Comparison of ENCODE assay signal across 1 cellular context in genomic region chr15:99590913-99591646, GRCh38.
TF ChIP-seq lines count a peak whose summit lies in the region.

No MANE protein-coding gene starts in this region.

TF ChIP-seq in SK-N-SH treated with all-trans-retinoic acid at 6 μM for 48 hours, 23 proteins besides CTCF, POLR2A, EP300 and RAD21 (continued from another document):
- TF ChIP-seq, protein P1, sequence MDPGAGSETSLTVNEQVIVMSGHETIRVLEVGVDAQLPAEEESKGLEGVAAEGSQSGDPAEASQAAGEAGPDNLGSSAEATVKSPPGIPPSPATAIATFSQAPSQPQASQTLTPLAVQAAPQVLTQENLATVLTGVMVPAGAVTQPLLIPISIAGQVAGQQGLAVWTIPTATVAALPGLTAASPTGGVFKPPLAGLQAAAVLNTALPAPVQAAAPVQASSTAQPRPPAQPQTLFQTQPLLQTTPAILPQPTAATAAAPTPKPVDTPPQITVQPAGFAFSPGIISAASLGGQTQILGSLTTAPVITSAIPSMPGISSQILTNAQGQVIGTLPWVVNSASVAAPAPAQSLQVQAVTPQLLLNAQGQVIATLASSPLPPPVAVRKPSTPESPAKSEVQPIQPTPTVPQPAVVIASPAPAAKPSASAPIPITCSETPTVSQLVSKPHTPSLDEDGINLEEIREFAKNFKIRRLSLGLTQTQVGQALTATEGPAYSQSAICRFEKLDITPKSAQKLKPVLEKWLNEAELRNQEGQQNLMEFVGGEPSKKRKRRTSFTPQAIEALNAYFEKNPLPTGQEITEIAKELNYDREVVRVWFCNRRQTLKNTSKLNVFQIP (CRISPR knock-in tag; IDR thresholded peaks at IDR 0.05; ENCODE audit: borderline replicate concordance, low read depth), result no peak
- TF ChIP-seq ZC3H10 (CRISPR knock-in tag; IDR thresholded peaks at IDR 0.05), result no peak
- TF ChIP-seq, protein P2, sequence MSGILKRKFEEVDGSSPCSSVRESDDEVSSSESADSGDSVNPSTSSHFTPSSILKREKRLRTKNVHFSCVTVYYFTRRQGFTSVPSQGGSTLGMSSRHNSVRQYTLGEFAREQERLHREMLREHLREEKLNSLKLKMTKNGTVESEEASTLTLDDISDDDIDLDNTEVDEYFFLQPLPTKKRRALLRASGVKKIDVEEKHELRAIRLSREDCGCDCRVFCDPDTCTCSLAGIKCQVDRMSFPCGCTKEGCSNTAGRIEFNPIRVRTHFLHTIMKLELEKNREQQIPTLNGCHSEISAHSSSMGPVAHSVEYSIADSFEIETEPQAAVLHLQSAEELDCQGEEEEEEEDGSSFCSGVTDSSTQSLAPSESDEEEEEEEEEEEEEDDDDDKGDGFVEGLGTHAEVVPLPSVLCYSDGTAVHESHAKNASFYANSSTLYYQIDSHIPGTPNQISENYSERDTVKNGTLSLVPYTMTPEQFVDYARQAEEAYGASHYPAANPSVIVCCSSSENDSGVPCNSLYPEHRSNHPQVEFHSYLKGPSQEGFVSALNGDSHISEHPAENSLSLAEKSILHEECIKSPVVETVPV (CRISPR knock-in tag; IDR thresholded peaks at IDR 0.05), result no peak
- TF ChIP-seq ZNF565 (CRISPR knock-in tag; conservative IDR thresholded peaks at IDR 0.05; ENCODE audit: low read depth), result no peak
- no peak for TF ChIP-seq RARB (CRISPR knock-in tag; IDR thresholded peaks at IDR 0.05)
- no peak for TF ChIP-seq ZFP3 (CRISPR knock-in tag; IDR thresholded peaks at IDR 0.05)
- no peak for TF ChIP-seq CSDC2 (CRISPR knock-in tag; IDR thresholded peaks at IDR 0.05)
- TF ChIP-seq SNAI2 (CRISPR knock-in tag; IDR thresholded peaks at IDR 0.05), result no peak
- TF ChIP-seq BACH2 (CRISPR knock-in tag; IDR thresholded peaks at IDR 0.05; ENCODE audit: borderline replicate concordance), result no peak
- TF ChIP-seq ARNTL (CRISPR knock-in tag; IDR thresholded peaks at IDR 0.05; ENCODE audit: borderline replicate concordance, low read depth), result no peak
- no peak for TF ChIP-seq TCF4 (CRISPR knock-in tag; IDR thresholded peaks at IDR 0.05; ENCODE audit: borderline replicate concordance)
- no peak for TF ChIP-seq ESRRG (CRISPR knock-in tag; IDR thresholded peaks at IDR 0.05)
